Comparison of ENCODE assay signal across 12 cellular contexts in the genomic region with DNA sequence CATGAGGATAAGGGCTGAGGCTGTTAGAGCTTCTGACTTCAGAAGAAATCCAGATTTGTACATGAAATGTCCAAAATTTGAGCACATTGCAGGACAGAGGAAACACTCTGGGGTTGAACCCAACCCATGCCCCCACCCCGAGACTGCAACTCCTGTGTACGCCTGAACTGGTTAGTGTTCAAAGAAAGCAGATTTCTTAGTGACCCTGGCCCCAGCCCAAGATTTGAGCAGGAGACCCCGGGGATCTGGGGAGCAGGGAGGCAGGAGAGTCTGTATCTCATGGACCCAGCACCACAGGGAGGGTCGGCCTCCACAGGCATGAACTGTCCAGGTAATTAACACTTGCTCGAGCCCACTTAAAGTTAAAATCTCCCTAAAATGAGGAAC.
DNase-seq lines count a peak whose midpoint lies in the region; ATAC-seq and TF ChIP-seq lines count a peak whose summit lies in the region.
"Had no signal": no experiment of that assay in that cellular context is flagged by ENCODE, and none has a peak within 500 bp of the region (broad histone marks: within the 10 kb centered on the region; RNA-seq: fewer than 3 reads in every experiment).

No MANE protein-coding gene starts in this region.

- TF ChIP-seq CTCF in PC-3 (conservative IDR thresholded peaks at IDR 0.05; ENCODE audit: low read depth, low read length) (no peak), chondrocyte (IDR thresholded peaks at IDR 0.05) (no peak), nephron progenitor cell (IDR thresholded peaks at IDR 0.05) (no peak)

- H3K36me3 Mint-ChIP-seq in chondrocyte (ENCODE audit: low read depth) (no peaks in the 10 kb centered on the region), nephron progenitor cell (ENCODE audit: low read depth) (no peaks in the 10 kb centered on the region)
- H3K36me3 Mint-ChIP-seq: stimulated activated effector memory CD8-positive, alpha-beta T cell treated with anti-CD3 and anti-CD28 coated beads, Interleukin-12 subunit alpha, Interleukin-12 subunit beta, amount 100 ng/mL, for 72 hours had no signal

- H3K27ac Mint-ChIP-seq in chondrocyte (ENCODE audit: unreplicated experiment) = peak overlapping the region; percentile 36
- no peak overlapping the region for H3K27ac Mint-ChIP-seq in nephron progenitor cell
- H3K27ac Mint-ChIP-seq: stimulated activated effector memory CD8-positive, alpha-beta T cell treated with anti-CD3 and anti-CD28 coated beads, Interleukin-12 subunit alpha, Interleukin-12 subunit beta, amount 100 ng/mL, for 72 hours had no signal

- H3K9ac ChIP-seq in PC-3 (ENCODE audit: low read length) (no peak overlapping the region), subcutaneous abdominal adipose tissue (ENCODE audit: low read length in 5 of 5) (peak overlapping the region; percentile 58 to 95 (median 90))

- no peaks in the 10 kb centered on the region for H4K20me1 ChIP-seq in PC-3 (ENCODE audit: low read length)

- no peaks in the 10 kb centered on the region for H3K36me3 ChIP-seq in PC-3 (ENCODE audit: low read depth, low read length)
- H3K36me3 ChIP-seq in subcutaneous abdominal adipose tissue (ENCODE audit: control insufficient read depth in 5 of 5, insufficient read depth in 5 of 5, low read length in 5 of 5) = peaks cover 0 to 15% (median 9%) of the 10 kb centered on the region in 5 donors

- H3K4me2 ChIP-seq in PC-3 (ENCODE audit: low read length) = peak overlapping the region; percentile 98

- no peaks in the 10 kb centered on the region for H3F3A ChIP-seq in PC-3 (ENCODE audit: low read length, unreplicated experiment)

- H3K9me3 Mint-ChIP-seq in chondrocyte (ENCODE audit: low read depth) = no peaks in the 10 kb centered on the region
- no peaks in the 10 kb centered on the region for H3K9me3 Mint-ChIP-seq in nephron progenitor cell
- H3K9me3 Mint-ChIP-seq: stimulated activated effector memory CD8-positive, alpha-beta T cell treated with anti-CD3 and anti-CD28 coated beads, Interleukin-12 subunit alpha, Interleukin-12 subunit beta, amount 100 ng/mL, for 72 hours had no signal

- POLR2A ChIA-PET in PC-3 (lab: Charles Lee; ENCODE audit: unreplicated experiment) = no interaction called here

- H3K79me2 ChIP-seq in PC-3 (ENCODE audit: low read length) = peaks cover 78% of the 10 kb centered on the region

- H3K27me3 Mint-ChIP-seq in chondrocyte (ENCODE audit: low read depth) (no peaks in the 10 kb centered on the region), nephron progenitor cell (ENCODE audit: low read depth, poor library complexity) (peaks cover 91% of the 10 kb centered on the region)

- no peaks in the 10 kb centered on the region for H3K9me2 ChIP-seq in PC-3 (replicated peaks; ENCODE audit: low read length)

- H3K4me3 Mint-ChIP-seq in chondrocyte (ENCODE audit: unreplicated experiment) (no peak overlapping the region), nephron progenitor cell (no peak overlapping the region)

- no peak for ATAC-seq in PC-3
- ATAC-seq in GM19455 (IDR thresholded peaks at IDR 0.05; ENCODE audit: unreplicated experiment) = no peak

- H3K4me1 Mint-ChIP-seq in chondrocyte (ENCODE audit: low read depth) = peaks cover 27% of the 10 kb centered on the region
- no peaks in the 10 kb centered on the region for H3K4me1 Mint-ChIP-seq in nephron progenitor cell
- H3K4me1 Mint-ChIP-seq: stimulated activated effector memory CD8-positive, alpha-beta T cell treated with anti-CD3 and anti-CD28 coated beads, Interleukin-12 subunit alpha, Interleukin-12 subunit beta, amount 100 ng/mL, for 72 hours had no signal

- TSS peak; percentile 12 for BruUV-seq in PC-3 (replicated peaks; lab: Mats Ljungman, UMichigan)

- DNase-seq in PC-3 = no peak
- DNase-seq in chondrocyte (ENCODE audit: low spot score) = peak; percentile 56
- peak; percentile 88 for DNase-seq in mesenteric fat pad (ENCODE audit: low spot score)
- no peak for DNase-seq in cerebellum (ENCODE audit: low spot score)
- DNase-seq in nephron progenitor cell = no peak
- DNase-seq in T-helper 1 cell = no peak
- DNase-seq: DND-41; stimulated activated CD4-positive, alpha-beta T cell treated with anti-CD3 and anti-CD28 coated beads, Interleukin-12 subunit alpha, Interleukin-12 subunit beta, amount 100 ng/mL, for 4 hours; T-helper 9 cell had no signal

- H3K4me3 ChIP-seq in PC-3 (ENCODE audit: low read length) (peak overlapping the region; percentile 81), subcutaneous abdominal adipose tissue (ENCODE audit: low read depth in 1 of 5, low read length in 5 of 5) (peak overlapping the region; percentile 65 to 82 (median 74))

- H3K27ac ChIP-seq in PC-3 (ENCODE audit: low read length) = no peak overlapping the region
- peak overlapping the region; percentile 87 for H3K27ac ChIP-seq in subcutaneous abdominal adipose tissue (ENCODE audit: low read depth, low read length)

- intact Hi-C loops in PC-3 (cut with micrococcal nuclease) = no loop called here

- H2AFZ ChIP-seq in PC-3 (ENCODE audit: low read length) = no peak overlapping the region

- no peaks in the 10 kb centered on the region for H3K9me3 ChIP-seq in PC-3 (ENCODE audit: low read length)
- no peaks in the 10 kb centered on the region for H3K9me3 ChIP-seq in subcutaneous abdominal adipose tissue (ENCODE audit: control insufficient read depth in 5 of 5, low read length in 5 of 5)

- H3K4me1 ChIP-seq in PC-3 (ENCODE audit: insufficient read depth, low read length) (peaks cover 41% of the 10 kb centered on the region), subcutaneous abdominal adipose tissue (ENCODE audit: control insufficient read depth in 5 of 5, insufficient read depth in 5 of 5, low read length in 5 of 5) (peaks cover 20 to 85% (median 84%) of the 10 kb centered on the region in 5 donors)

- H3K27me3 ChIP-seq in PC-3 (ENCODE audit: low read length) (no peaks in the 10 kb centered on the region), subcutaneous abdominal adipose tissue (ENCODE audit: control insufficient read depth in 5 of 5, insufficient read depth in 4 of 5, low read length in 5 of 5) (no peaks in the 10 kb centered on the region)

- CTCF ChIA-PET in PC-3 (lab: Charles Lee) = interaction anchor here (1.0 kb wide), 1 partner anchor 9 kb away, joined by 3 read pairs; no protein-coding TSS in a partner anchor

Comparison
In these comparisons a context has a peak if more than half of its experiments do, and no peak if none do; other contexts are left out.
1. DNase-seq: peak in chondrocyte (single experiment) and mesenteric fat pad (single experiment); none in PC-3 (single experiment), cerebellum (single experiment), nephron progenitor cell (single experiment) and T-helper 1 cell (0 of 5).